1 cellular context compared by ENCODE assay signal in genomic region chr1:208450958-208451357, GRCh38.
TF ChIP-seq lines count a peak whose summit lies in the region.

No MANE protein-coding gene starts in this region.

TF ChIP-seq in GM23338, 12 proteins besides CTCF, POLR2A, EP300 and RAD21 (continued from another document):
- TF ChIP-seq ZNF462 (CRISPR knock-in tag; IDR thresholded peaks at IDR 0.05) = no peak
- TF ChIP-seq JUNB (IDR thresholded peaks at IDR 0.05; ENCODE audit: unreplicated experiment) = no peak
- TF ChIP-seq CREB1 (CRISPR knock-in tag; IDR thresholded peaks at IDR 0.05; ENCODE audit: low read depth) = no peak
- no peak for TF ChIP-seq ETS1 (IDR thresholded peaks at IDR 0.05)
- no peak for TF ChIP-seq REST (IDR thresholded peaks at IDR 0.05; ENCODE audit: unreplicated experiment)
- TF ChIP-seq EZH2phosphoT487 (IDR thresholded peaks at IDR 0.05; ENCODE audit: unreplicated experiment) = no peak
- TF ChIP-seq ZNF114 (CRISPR knock-in tag; IDR thresholded peaks at IDR 0.05) = no peak
- no peak for TF ChIP-seq NANOG (IDR thresholded peaks at IDR 0.05; ENCODE audit: borderline replicate concordance)
- TF ChIP-seq EZH2 (IDR thresholded peaks at IDR 0.05; ENCODE audit: low read depth, unreplicated experiment) = no peak
- TF ChIP-seq STAT1 (IDR thresholded peaks at IDR 0.05; ENCODE audit: unreplicated experiment) = no peak
- no peak for TF ChIP-seq POLR2AphosphoS5 (IDR thresholded peaks at IDR 0.05; ENCODE audit: low read depth)
